Comparison of ENCODE assay signal across 14 cellular contexts in genomic region chr12:38160318-38161122, GRCh38.
DNase-seq lines count a peak whose midpoint lies in the region; ATAC-seq and TF ChIP-seq lines count a peak whose summit lies in the region.
"Had no signal": no experiment of that assay in that cellular context is flagged by ENCODE, and none has a peak within 500 bp of the region (broad histone marks: within the 10 kb centered on the region; RNA-seq: fewer than 3 reads in every experiment).

No MANE protein-coding gene starts in this region.

- no peak for TF ChIP-seq POLR2A in esophagus muscularis mucosa (IDR thresholded peaks at IDR 0.05; ENCODE audit: low read depth)
- TF ChIP-seq POLR2A in spleen (IDR thresholded peaks at IDR 0.05): no peak

- no peak for ATAC-seq in HG02798 (IDR thresholded peaks at IDR 0.05; ENCODE audit: poor library complexity, unreplicated experiment)
- ATAC-seq: CD8-positive, alpha-beta T cell had no signal

- DNase-seq in NCI-H748 (lab: John Stamatoyannopoulos, UW; ENCODE audit: unreplicated experiment): peak; percentile 20
- DNase-seq in NCI-H748 treated with DMSO at 0.1 percent for 48 hours (lab: John Stamatoyannopoulos, UW): no peak
- DNase-seq in DMS53 (lab: John Stamatoyannopoulos, UW): peak; percentile 62
- peak; percentile 74 for DNase-seq in esophagus muscularis mucosa (ENCODE audit: extremely low spot score)
- DNase-seq in spleen: peak; percentile 69
- no peak for DNase-seq in UCSD-AML1 (lab: John Stamatoyannopoulos, UW; ENCODE audit: unreplicated experiment)
- DNase-seq in GM10248 (ENCODE audit: extremely low spot score): no peak
- DNase-seq: 8988T; Calu3; CD8-positive, alpha-beta T cell; GOT3; H9 had no signal

- H3K4me3 ChIP-seq in esophagus muscularis mucosa (no peak overlapping the region), spleen (no peak overlapping the region)
- H3K4me3 ChIP-seq: BLaER1 treated with 17β-estradiol and CSF1 and Interleukin-3, amounts not matched to agents 10 nM and 100 nM had no signal

- H3K36me3 ChIP-seq in esophagus muscularis mucosa (no peaks in the 10 kb centered on the region), spleen (no peaks in the 10 kb centered on the region)
- H3K36me3 ChIP-seq: BLaER1 treated with 17β-estradiol and CSF1 and Interleukin-3, amounts not matched to agents 10 nM and 100 nM had no signal

- CTCF ChIA-PET in GM10248 (lab: Yijun Ruan, JAX): no interaction called here

- WGBS in esophagus muscularis mucosa: 84% methylated on average over 36 of the region's 41 CpGs
- WGBS in spleen, 5 donors: 79 to 93% (median 91%) methylated on average over 25 to 41 of the region's 41 CpGs

- H3K27me3 ChIP-seq in esophagus muscularis mucosa (peaks cover 0 to 6% (median 0%) of the 10 kb centered on the region in 4 donors), spleen (replicated peaks in 1 of 7) (no peaks in the 10 kb centered on the region)
- H3K27me3 ChIP-seq: BLaER1 treated with 17β-estradiol and CSF1 and Interleukin-3, amounts not matched to agents 10 nM and 100 nM had no signal

- H3K9me3 ChIP-seq in esophagus muscularis mucosa: peaks cover 0 to 9% (median 4%) of the 10 kb centered on the region in 4 donors
- H3K9me3 ChIP-seq in spleen: peaks cover 0 to 78% (median 15%) of the 10 kb centered on the region in 8 donors

- TF ChIP-seq CTCF in esophagus muscularis mucosa (IDR thresholded peaks at IDR 0.05): no peak
- no peak for TF ChIP-seq CTCF in spleen (IDR thresholded peaks at IDR 0.05 in 8 of 11, conservative IDR thresholded peaks at IDR 0.05 in 3 of 11)
- no peak for TF ChIP-seq CTCF in GM10248 (IDR thresholded peaks at IDR 0.05; ENCODE audit: control extremely low read depth, extremely low read depth, low read depth, missing control alignments)

- TF ChIP-seq EP300 in esophagus muscularis mucosa (IDR thresholded peaks at IDR 0.05): no peak

- H3K27ac ChIP-seq in esophagus muscularis mucosa (replicated peaks in 1 of 4) (no peak overlapping the region), spleen (no peak overlapping the region)
- H3K27ac ChIP-seq: BLaER1 treated with 17β-estradiol and CSF1 and Interleukin-3, amounts not matched to agents 10 nM and 100 nM had no signal

- POLR2A ChIA-PET in GM10248 (lab: Yijun Ruan, JAX): no interaction called here

- H3K4me1 ChIP-seq in esophagus muscularis mucosa: no peaks in the 10 kb centered on the region
- no peaks in the 10 kb centered on the region for H3K4me1 ChIP-seq in spleen
- H3K4me1 ChIP-seq: BLaER1 treated with 17β-estradiol and CSF1 and Interleukin-3, amounts not matched to agents 10 nM and 100 nM had no signal

- intact Hi-C loops in esophagus muscularis mucosa (cut with DNase I) (no loop called here), spleen (cut with DNase I; ENCODE audit: low total_unique reads) (no loop called here)

Comparison
In these comparisons a context has a peak if more than half of its experiments do, and no peak if none do; other contexts are left out.
1. DNase-seq: peak in NCI-H748 (single experiment), DMS53 (single experiment), esophagus muscularis mucosa (single experiment) and spleen (single experiment); none in NCI-H748 treated with DMSO at 0.1 percent for 48 hours (single experiment), UCSD-AML1 (single experiment) and GM10248 (single experiment).